In the genomic region with DNA sequence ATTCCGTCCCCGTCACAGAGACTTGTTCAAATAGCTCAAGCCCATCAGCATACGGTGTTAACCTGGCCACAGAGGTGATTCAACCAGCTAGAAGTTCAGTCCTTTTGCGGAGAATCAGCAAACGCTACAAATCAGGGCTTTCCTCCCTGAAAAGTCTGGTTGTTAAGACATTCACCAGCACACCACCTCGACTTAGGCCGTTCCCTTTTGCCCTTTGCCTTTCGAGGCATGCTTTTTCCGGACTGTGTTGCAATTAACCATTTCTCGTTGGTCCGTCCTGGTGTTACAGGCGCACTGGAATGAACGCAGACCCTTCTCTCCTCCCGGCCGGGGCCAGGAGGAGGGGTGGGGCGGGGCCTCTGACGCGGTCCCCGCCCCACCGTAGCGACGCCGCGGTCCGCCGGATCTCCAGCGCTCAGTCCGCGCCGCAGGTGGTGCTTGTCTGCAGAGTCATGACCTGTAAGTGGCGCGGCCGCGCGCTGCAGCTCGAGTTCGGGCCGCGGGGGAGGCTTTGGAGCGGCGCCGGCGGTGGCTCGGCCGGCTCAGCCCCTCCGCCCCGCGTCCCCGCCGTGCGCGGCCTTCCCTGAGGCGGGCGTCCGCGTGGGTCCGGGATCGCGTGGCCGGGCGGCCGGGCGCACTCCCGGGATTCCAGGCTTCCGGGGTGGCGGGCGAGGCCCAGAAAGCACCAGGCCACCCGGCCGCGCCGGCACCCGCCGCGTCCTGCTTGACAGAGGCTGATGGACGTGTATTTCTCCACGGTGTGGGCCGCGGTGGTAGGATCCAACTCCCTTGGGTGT, we compare ENCODE assay signal across 1 cellular context.
A peak's percentile ranks its signal among the peaks of the same experiment; 100 is the strongest.
TF ChIP-seq lines count a peak whose summit lies in the region.

TSS of gene NIT2 (plus strand) at position 418 of the 797 bp plus-strand sequence. CDS start at position 453, 35 bp downstream.

TF ChIP-seq in HepG2, 621 proteins besides CTCF, POLR2A, EP300 and RAD21 (continued from another document and continues in another):
- TF ChIP-seq, protein P1, sequence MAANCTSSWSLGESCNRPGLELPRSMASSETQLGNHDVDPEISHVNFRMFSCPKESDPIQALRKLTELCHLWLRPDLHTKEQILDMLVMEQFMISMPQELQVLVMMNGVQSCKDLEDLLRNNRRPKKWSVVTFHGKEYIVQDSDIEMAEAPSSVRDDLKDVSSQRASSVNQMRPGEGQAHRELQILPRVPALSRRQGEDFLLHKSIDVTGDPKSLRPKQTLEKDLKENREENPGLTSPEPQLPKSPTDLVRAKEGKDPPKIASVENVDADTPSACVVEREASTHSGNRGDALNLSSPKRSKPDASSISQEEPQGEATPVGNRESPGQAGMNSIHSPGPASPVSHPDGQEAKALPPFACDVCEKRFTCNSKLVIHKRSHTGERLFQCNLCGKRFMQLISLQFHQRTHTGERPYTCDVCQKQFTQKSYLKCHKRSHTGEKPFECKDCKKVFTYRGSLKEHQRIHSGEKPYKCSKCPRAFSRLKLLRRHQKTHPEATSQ (CRISPR knock-in tag; IDR thresholded peaks at IDR 0.05; ENCODE audit: borderline replicate concordance): peak; percentile 88; the same call in 1 of the 2 replicates
- TF ChIP-seq, protein P2, sequence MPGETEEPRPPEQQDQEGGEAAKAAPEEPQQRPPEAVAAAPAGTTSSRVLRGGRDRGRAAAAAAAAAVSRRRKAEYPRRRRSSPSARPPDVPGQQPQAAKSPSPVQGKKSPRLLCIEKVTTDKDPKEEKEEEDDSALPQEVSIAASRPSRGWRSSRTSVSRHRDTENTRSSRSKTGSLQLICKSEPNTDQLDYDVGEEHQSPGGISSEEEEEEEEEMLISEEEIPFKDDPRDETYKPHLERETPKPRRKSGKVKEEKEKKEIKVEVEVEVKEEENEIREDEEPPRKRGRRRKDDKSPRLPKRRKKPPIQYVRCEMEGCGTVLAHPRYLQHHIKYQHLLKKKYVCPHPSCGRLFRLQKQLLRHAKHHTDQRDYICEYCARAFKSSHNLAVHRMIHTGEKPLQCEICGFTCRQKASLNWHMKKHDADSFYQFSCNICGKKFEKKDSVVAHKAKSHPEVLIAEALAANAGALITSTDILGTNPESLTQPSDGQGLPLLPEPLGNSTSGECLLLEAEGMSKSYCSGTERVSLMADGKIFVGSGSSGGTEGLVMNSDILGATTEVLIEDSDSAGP (CRISPR knock-in tag; IDR thresholded peaks at IDR 0.05; ENCODE audit: borderline replicate concordance): 0 out of 2 replicates have a peak, but pooled peaks have one; percentile 37
- TF ChIP-seq, protein P3, sequence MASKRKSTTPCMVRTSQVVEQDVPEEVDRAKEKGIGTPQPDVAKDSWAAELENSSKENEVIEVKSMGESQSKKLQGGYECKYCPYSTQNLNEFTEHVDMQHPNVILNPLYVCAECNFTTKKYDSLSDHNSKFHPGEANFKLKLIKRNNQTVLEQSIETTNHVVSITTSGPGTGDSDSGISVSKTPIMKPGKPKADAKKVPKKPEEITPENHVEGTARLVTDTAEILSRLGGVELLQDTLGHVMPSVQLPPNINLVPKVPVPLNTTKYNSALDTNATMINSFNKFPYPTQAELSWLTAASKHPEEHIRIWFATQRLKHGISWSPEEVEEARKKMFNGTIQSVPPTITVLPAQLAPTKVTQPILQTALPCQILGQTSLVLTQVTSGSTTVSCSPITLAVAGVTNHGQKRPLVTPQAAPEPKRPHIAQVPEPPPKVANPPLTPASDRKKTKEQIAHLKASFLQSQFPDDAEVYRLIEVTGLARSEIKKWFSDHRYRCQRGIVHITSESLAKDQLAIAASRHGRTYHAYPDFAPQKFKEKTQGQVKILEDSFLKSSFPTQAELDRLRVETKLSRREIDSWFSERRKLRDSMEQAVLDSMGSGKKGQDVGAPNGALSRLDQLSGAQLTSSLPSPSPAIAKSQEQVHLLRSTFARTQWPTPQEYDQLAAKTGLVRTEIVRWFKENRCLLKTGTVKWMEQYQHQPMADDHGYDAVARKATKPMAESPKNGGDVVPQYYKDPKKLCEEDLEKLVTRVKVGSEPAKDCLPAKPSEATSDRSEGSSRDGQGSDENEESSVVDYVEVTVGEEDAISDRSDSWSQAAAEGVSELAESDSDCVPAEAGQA (IDR thresholded peaks at IDR 0.05; ENCODE audit: low read depth): no peak
- TF ChIP-seq, protein P3 (CRISPR knock-in tag; IDR thresholded peaks at IDR 0.05; ENCODE audit: borderline replicate concordance): no peak; the same call in 1 of the 2 replicates
- TF ChIP-seq SETDB1 (CRISPR knock-in tag; IDR thresholded peaks at IDR 0.05; ENCODE audit: borderline replicate concordance) (no peak), ZBTB10 (CRISPR knock-in tag; IDR thresholded peaks at IDR 0.05; ENCODE audit: borderline replicate concordance) (peak; percentile 62; the same call in 1 of the 2 replicates), PAF1 (CRISPR knock-in tag; IDR thresholded peaks at IDR 0.05) (no peak), ZNF652 (CRISPR knock-in tag; IDR thresholded peaks at IDR 0.05; ENCODE audit: borderline replicate concordance, low read depth) (peak; percentile 88), ZNF383 (CRISPR knock-in tag; IDR thresholded peaks at IDR 0.05; ENCODE audit: borderline replicate concordance) (no peak), RBFOX2 (IDR thresholded peaks at IDR 0.05; ENCODE audit: low read depth, low read length) (peak; percentile 92), SP1 (IDR thresholded peaks at IDR 0.05) (no peak), SP1 (CRISPR knock-in tag; IDR thresholded peaks at IDR 0.05) (0 out of 2 replicates have a peak, but pooled peaks have one; percentile 11), ZMYM3 (CRISPR knock-in tag; IDR thresholded peaks at IDR 0.05) (no peak), DRAP1 (CRISPR knock-in tag; IDR thresholded peaks at IDR 0.05) (peak; percentile 58; the same call in 1 of the 2 replicates), ZNF510 (CRISPR knock-in tag; IDR thresholded peaks at IDR 0.05; ENCODE audit: low read depth) (0 out of 2 replicates have a peak, but pooled peaks have one; percentile 13), ZBTB21 (CRISPR knock-in tag; IDR thresholded peaks at IDR 0.05) (no peak), PRMT3 (CRISPR knock-in tag; IDR thresholded peaks at IDR 0.05; ENCODE audit: borderline replicate concordance, low read depth) (peak; percentile 86; the same call in 1 of the 2 replicates), ZNF780A (CRISPR knock-in tag; IDR thresholded peaks at IDR 0.05) (no peak), RXRB (CRISPR knock-in tag; IDR thresholded peaks at IDR 0.05; ENCODE audit: borderline replicate concordance) (peak; percentile 77), MYNN (CRISPR knock-in tag; IDR thresholded peaks at IDR 0.05; ENCODE audit: low read depth) (no peak), KLF6 (CRISPR knock-in tag; IDR thresholded peaks at IDR 0.05) (0 out of 2 replicates have a peak, but pooled peaks have one; percentile 56), HOXA9 (CRISPR knock-in tag; IDR thresholded peaks at IDR 0.05; ENCODE audit: borderline replicate concordance) (no peak), ZNF816 (CRISPR knock-in tag; IDR thresholded peaks at IDR 0.05; ENCODE audit: borderline replicate concordance) (no peak), ZNF577 (CRISPR knock-in tag; IDR thresholded peaks at IDR 0.05; ENCODE audit: borderline replicate concordance, low read depth) (no peak), GRHL1 (CRISPR knock-in tag; conservative IDR thresholded peaks at IDR 0.05) (no peak), ZFP36L2 (CRISPR knock-in tag; IDR thresholded peaks at IDR 0.05) (no peak), ZNF484 (CRISPR knock-in tag; IDR thresholded peaks at IDR 0.05; ENCODE audit: borderline replicate concordance, low read depth) (no peak)
- TF ChIP-seq, protein P4, sequence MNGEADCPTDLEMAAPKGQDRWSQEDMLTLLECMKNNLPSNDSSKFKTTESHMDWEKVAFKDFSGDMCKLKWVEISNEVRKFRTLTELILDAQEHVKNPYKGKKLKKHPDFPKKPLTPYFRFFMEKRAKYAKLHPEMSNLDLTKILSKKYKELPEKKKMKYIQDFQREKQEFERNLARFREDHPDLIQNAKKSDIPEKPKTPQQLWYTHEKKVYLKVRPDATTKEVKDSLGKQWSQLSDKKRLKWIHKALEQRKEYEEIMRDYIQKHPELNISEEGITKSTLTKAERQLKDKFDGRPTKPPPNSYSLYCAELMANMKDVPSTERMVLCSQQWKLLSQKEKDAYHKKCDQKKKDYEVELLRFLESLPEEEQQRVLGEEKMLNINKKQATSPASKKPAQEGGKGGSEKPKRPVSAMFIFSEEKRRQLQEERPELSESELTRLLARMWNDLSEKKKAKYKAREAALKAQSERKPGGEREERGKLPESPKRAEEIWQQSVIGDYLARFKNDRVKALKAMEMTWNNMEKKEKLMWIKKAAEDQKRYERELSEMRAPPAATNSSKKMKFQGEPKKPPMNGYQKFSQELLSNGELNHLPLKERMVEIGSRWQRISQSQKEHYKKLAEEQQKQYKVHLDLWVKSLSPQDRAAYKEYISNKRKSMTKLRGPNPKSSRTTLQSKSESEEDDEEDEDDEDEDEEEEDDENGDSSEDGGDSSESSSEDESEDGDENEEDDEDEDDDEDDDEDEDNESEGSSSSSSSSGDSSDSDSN (CRISPR knock-in tag; IDR thresholded peaks at IDR 0.05): peak; percentile 60; the same call in 1 of the 2 replicates
- TF ChIP-seq, protein P5, sequence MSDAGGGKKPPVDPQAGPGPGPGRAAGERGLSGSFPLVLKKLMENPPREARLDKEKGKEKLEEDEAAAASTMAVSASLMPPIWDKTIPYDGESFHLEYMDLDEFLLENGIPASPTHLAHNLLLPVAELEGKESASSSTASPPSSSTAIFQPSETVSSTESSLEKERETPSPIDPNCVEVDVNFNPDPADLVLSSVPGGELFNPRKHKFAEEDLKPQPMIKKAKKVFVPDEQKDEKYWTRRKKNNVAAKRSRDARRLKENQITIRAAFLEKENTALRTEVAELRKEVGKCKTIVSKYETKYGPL (CRISPR knock-in tag; IDR thresholded peaks at IDR 0.05): 0 out of 2 replicates have a peak, but pooled peaks have one; percentile 46
- TF ChIP-seq, protein P6, sequence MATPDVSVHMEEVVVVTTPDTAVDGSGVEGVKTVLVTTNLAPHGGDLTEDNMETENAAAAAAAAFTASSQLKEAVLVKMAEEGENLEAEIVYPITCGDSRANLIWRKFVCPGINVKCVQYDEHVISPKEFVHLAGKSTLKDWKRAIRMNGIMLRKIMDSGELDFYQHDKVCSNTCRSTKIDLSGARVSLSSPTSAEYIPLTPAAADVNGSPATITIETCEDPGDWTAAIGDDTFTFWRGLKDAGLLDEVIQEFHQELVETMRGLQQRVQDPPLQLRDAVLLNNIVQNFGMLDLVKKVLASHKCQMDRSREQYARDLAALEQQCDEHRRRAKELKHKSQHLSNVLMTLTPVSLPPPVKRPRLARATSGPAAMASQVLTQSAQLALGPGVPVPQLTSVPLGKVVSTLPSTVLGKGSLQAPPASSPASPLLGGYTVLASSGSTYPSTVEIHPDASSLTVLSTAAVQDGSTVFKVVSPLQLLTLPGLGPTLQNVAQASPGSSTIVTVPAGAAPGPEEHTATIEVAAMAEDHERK (CRISPR knock-in tag; IDR thresholded peaks at IDR 0.05; ENCODE audit: low read depth): no peak
- TF ChIP-seq, protein P7, sequence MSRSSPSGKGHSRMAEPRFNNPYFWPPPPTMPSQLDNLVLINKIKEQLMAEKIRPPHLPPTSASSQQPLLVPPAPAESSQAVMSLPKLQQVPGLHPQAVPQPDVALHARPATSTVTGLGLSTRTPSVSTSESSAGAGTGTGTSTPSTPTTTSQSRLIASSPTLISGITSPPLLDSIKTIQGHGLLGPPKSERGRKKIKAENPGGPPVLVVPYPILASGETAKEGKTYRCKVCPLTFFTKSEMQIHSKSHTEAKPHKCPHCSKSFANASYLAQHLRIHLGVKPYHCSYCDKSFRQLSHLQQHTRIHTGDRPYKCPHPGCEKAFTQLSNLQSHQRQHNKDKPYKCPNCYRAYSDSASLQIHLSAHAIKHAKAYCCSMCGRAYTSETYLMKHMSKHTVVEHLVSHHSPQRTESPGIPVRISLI (CRISPR knock-in tag; IDR thresholded peaks at IDR 0.05; ENCODE audit: borderline replicate concordance): no peak
